Comparison of ENCODE assay signal across 18 cellular contexts in genomic region chr11:117663389-117663788, GRCh38.
DNase-seq lines count a peak whose midpoint lies in the region; ATAC-seq, FAIRE-seq and TF ChIP-seq lines count a peak whose summit lies in the region.
"Had no signal": no experiment of that assay in that cellular context is flagged by ENCODE, and none has a peak within 500 bp of the region (broad histone marks: within the 10 kb centered on the region; RNA-seq: fewer than 3 reads in every experiment).

No MANE protein-coding gene starts in this region.

- H3K27me3 ChIP-seq in gastroesophageal sphincter, result no peaks in the 10 kb centered on the region
- H3K27me3 ChIP-seq: heart left ventricle, SJSA1, upper lobe of right lung had no signal

- no peak for DNase-seq in left ventricle myocardium superior
- no peak for DNase-seq in Right ventricle myocardium inferior (ENCODE audit: missing footprints)
- no peak for DNase-seq in omental fat pad (ENCODE audit: low spot score)
- no peak for DNase-seq in islet precursor cell
- DNase-seq in AG08396 (ENCODE audit: low spot score), result no peak
- DNase-seq in H54 (ENCODE audit: insufficient read length, low spot score), result no peak
- DNase-seq: activated naive CD4-positive, alpha-beta T cell; CD8-positive, alpha-beta T cell; dermis blood vessel endothelial cell; NCI-H1105; upper lobe of right lung had no signal

- intact Hi-C loops in left ventricle myocardium superior (cut with micrococcal nuclease), result no loop called here
- intact Hi-C loops in Right ventricle myocardium inferior (cut with DNase I), result no loop called here

- TF ChIP-seq CTCF in gastroesophageal sphincter (IDR thresholded peaks at IDR 0.05) (no peak), omental fat pad (IDR thresholded peaks at IDR 0.05) (no peak)

- H3K9me3 ChIP-seq in gastroesophageal sphincter, result no peaks in the 10 kb centered on the region
- H3K9me3 ChIP-seq: heart left ventricle, SJSA1, spleen, upper lobe of right lung had no signal

- no peak for TF ChIP-seq EP300 in gastroesophageal sphincter (IDR thresholded peaks at IDR 0.05)

- WGBS in gastroesophageal sphincter (ENCODE audit: low coverage in 1 of 2), 2 donors, result 0% methylated on average over 1 of the region's 5 CpGs

- no peak for FAIRE-seq in H54 (lab: Jason Lieb, UNC)
- FAIRE-seq: K562 had no signal

- ATAC-seq in left ventricle myocardium superior, result peak; percentile 31
- no peak for ATAC-seq in Right ventricle myocardium inferior
- ATAC-seq in gastroesophageal sphincter, result peak; percentile 34
- ATAC-seq in omental fat pad (ENCODE audit: low FRiP score), result peak; percentile 42
- ATAC-seq in HG03175 (IDR thresholded peaks at IDR 0.05; ENCODE audit: unreplicated experiment), result no peak
- ATAC-seq: CD8-positive, alpha-beta T cell; K562; stimulated activated memory B cell treated with anti-CD40 and anti-IgM and Interleukin-4, amounts not matched to agents 10 μg/mL and 1 μg/mL and 100 μg/mL, for 72 hours; upper lobe of right lung had no signal

- H3K4me3 ChIP-seq in gastroesophageal sphincter, result no peak overlapping the region
- H3K4me3 ChIP-seq: heart left ventricle, K562, SJSA1, spleen, upper lobe of right lung had no signal

- no peaks in the 10 kb centered on the region for H3K36me3 ChIP-seq in gastroesophageal sphincter
- H3K36me3 ChIP-seq: heart left ventricle, SJSA1, spleen, upper lobe of right lung had no signal

- H3K27ac ChIP-seq in gastroesophageal sphincter, result peak overlapping the region in 3 of 4 donors; percentile 26 to 66 (median 55)
- H3K27ac ChIP-seq: SJSA1, spleen, upper lobe of right lung had no signal

- peaks cover 0 to 28% (median 11%) of the 10 kb centered on the region in 3 donors for H3K4me1 ChIP-seq in gastroesophageal sphincter
- H3K4me1 ChIP-seq: SJSA1, upper lobe of right lung had no signal

- TF ChIP-seq POLR2A in gastroesophageal sphincter (IDR thresholded peaks at IDR 0.05), result no peak
- no peak for TF ChIP-seq POLR2A in H54 (IDR thresholded peaks at IDR 0.05; ENCODE audit: low read depth, low read length)

Comparison
In these comparisons a context has a peak if more than half of its experiments do, and no peak if none do; other contexts are left out.
1. ATAC-seq: peak in left ventricle myocardium superior (single experiment), gastroesophageal sphincter (single experiment) and omental fat pad (single experiment); none in Right ventricle myocardium inferior (single experiment) and HG03175 (single experiment).